In genomic region chr15:72238586-72238985, GRCh38 we compare ENCODE assay signal across 1 cellular context.
TF ChIP-seq lines count a peak whose summit lies in the region.

No MANE protein-coding gene starts in this region.

TF ChIP-seq in A549, 52 proteins besides CTCF, POLR2A, EP300 and RAD21:
- no peak for TF ChIP-seq PHF8 (IDR thresholded peaks at IDR 0.05; ENCODE audit: borderline replicate concordance, low read depth)
